8 cellular contexts compared by ENCODE assay signal in the genomic region with DNA sequence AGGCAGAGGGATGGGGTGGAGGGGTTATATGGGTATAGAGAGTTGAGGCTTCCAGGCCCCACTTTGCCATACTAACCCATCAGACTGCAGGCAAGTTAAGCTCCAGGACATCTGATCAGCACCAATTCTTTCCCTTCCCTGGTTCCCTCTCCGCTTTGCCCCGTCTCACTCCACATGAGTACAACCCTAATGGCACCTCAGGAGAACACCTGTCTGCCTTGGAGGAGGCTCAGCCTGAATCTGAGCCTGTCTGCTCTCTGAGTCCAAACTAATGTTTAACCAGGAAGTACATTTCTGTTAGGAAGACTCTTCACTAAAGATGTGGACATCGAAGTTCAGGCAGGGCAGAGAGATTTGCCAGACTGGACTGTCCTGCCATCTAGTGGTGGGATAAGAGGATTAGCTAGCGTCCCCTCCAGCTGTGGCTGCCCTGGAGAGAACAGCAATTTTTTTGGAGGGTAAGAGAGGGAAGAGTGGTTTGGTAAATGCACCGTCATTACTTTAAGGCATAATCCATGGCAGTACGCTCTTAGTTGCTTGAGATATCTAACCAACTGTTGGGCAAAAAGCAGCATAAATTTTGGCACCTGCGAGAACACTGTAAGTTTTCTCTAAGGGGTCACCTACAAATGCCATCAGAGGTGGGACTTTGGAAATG. TPM values are rescaled to one million over a fixed set of nuclear protein-coding genes. Genes with fewer than 3 reads are reported as not detected.
DNase-seq lines count a peak whose midpoint lies in the region; ATAC-seq and TF ChIP-seq lines count a peak whose summit lies in the region.

No MANE protein-coding gene starts in this region.

- TF ChIP-seq CTCF in C4-2B (conservative IDR thresholded peaks at IDR 0.05), result peak; percentile 95

- no peak overlapping the region for H3K27ac ChIP-seq in C4-2B
- H3K27ac ChIP-seq in aorta (ENCODE audit: low read depth in 1 of 2, low read length in 2 of 2), result no peak overlapping the region

- peak; percentile 72 for ATAC-seq in GM19463 (IDR thresholded peaks at IDR 0.05; ENCODE audit: unreplicated experiment)
- peak; percentile 91 for ATAC-seq in aorta (ENCODE audit: low FRiP score)

- intact Hi-C loops in activated naive CD4-positive, alpha-beta T cell treated with anti-CD3 and anti-CD28 coated beads for 36 hours (cut with micrococcal nuclease), result loop anchor here (1.0 to 5.0 kb wide), 4 partner anchors 68 to 694 kb away; no protein-coding TSS in a partner anchor
- intact Hi-C loops in aorta (cut with DNase I), result loop anchor here (1.0 to 5.0 kb wide), 2 partner anchors 68 to 159 kb away; no protein-coding TSS in a partner anchor

- H3K9me3 ChIP-seq in aorta (ENCODE audit: control insufficient read depth, low read length), result no peaks in the 10 kb centered on the region

- H3K4me1 ChIP-seq in aorta (ENCODE audit: control insufficient read depth in 1 of 2, insufficient read depth in 2 of 2, low read length in 2 of 2), result no peaks in the 10 kb centered on the region

- H3K4me3 Mint-ChIP-seq in activated naive CD4-positive, alpha-beta T cell treated with anti-CD3 and anti-CD28 coated beads for 36 hours, result no peak overlapping the region

- no peaks in the 10 kb centered on the region for H3K9me3 Mint-ChIP-seq in activated naive CD4-positive, alpha-beta T cell treated with anti-CD3 and anti-CD28 coated beads for 36 hours

- H3K27me3 Mint-ChIP-seq in activated naive CD4-positive, alpha-beta T cell treated with anti-CD3 and anti-CD28 coated beads for 36 hours (ENCODE audit: low read depth), result peaks cover 26% of the 10 kb centered on the region

- no peaks in the 10 kb centered on the region for H3K36me3 Mint-ChIP-seq in activated naive CD4-positive, alpha-beta T cell treated with anti-CD3 and anti-CD28 coated beads for 36 hours (ENCODE audit: low read depth)

- H3K4me1 Mint-ChIP-seq in activated naive CD4-positive, alpha-beta T cell treated with anti-CD3 and anti-CD28 coated beads for 36 hours (ENCODE audit: low read depth), result no peaks in the 10 kb centered on the region

- DNase-seq in MV-4-11 (lab: John Stamatoyannopoulos, UW) (peak; percentile 89), SK-N-DZ (ENCODE audit: low spot score) (peak; percentile 82), glomerular endothelial cell (ENCODE audit: extremely low read depth, low read depth, low spot score) (peak; percentile 56), pons (ENCODE audit: low spot score) (peak; percentile 94), aorta (peak in 1 of 2 donors; percentile 79)
- DNase-seq in activated naive CD4-positive, alpha-beta T cell treated with anti-CD3 and anti-CD28 coated beads for 36 hours, result peak; percentile 82

- no peak overlapping the region for H3K4me3 ChIP-seq in aorta (ENCODE audit: low read length in 2 of 2)

- no peak overlapping the region for H3K27ac Mint-ChIP-seq in activated naive CD4-positive, alpha-beta T cell treated with anti-CD3 and anti-CD28 coated beads for 36 hours

- CTCF ChIA-PET in activated naive CD4-positive, alpha-beta T cell treated with anti-CD3 and anti-CD28 coated beads for 36 hours (lab: Charles Lee), result interaction anchor here (0.6 to 5.4 kb wide), 28 partner anchors 9 to 164 kb away, joined by 3 to 71 read pairs (median 4); no protein-coding TSS in a partner anchor

- no peaks in the 10 kb centered on the region for H3K27me3 ChIP-seq in aorta (ENCODE audit: control insufficient read depth in 1 of 2, insufficient read depth in 2 of 2, low read length in 1 of 2)

- H3K36me3 ChIP-seq in aorta (ENCODE audit: control insufficient read depth in 1 of 2, insufficient read depth in 2 of 2, low read length in 1 of 2), result no peaks in the 10 kb centered on the region

- WGBS in aorta, 2 donors, result 27 to 32% methylated on average over 7 of the region's 7 CpGs

RNA-seq across cellular contexts. Expression of gene LRRC75A, which starts 29.2 kb away (rescaled TPM):
- polyA plus RNA-seq in SK-N-DZ (2014; cell fraction: cytosol; rRNA removed), result 1.5 and 2.3 TPM in 2 replicates
- 1.9 and 3.0 TPM in 2 replicates for polyA plus RNA-seq in SK-N-DZ (2014; cell fraction: nucleus; rRNA removed)
- under 1 TPM; 0.69 to 0.79 TPM for total RNA-seq in activated naive CD4-positive, alpha-beta T cell treated with anti-CD3 and anti-CD28 coated beads for 36 hours
- total RNA-seq in glomerular endothelial cell (0.88 and 1.2 TPM in 2 replicates), aorta (1 to 10 TPM; 2.4 to 4.8 TPM)
- polyA plus RNA-seq in aorta, result 10 to 100 TPM in 1 of 2 donors, 1 to 10 TPM in 1; 3.9 to 14.1 TPM

RNA-seq across cellular contexts. Expression of gene ZNF287, which starts 47.8 kb away (rescaled TPM):
- 7.6 and 12.0 TPM in 2 replicates for polyA plus RNA-seq in SK-N-DZ (2014; cell fraction: cytosol; rRNA removed)
- 8.1 and 10.4 TPM in 2 replicates for polyA plus RNA-seq in SK-N-DZ (2014; cell fraction: nucleus; rRNA removed)
- 1 to 10 TPM; 5.1 to 6.3 TPM for total RNA-seq in activated naive CD4-positive, alpha-beta T cell treated with anti-CD3 and anti-CD28 coated beads for 36 hours
- total RNA-seq in glomerular endothelial cell (3.2 and 4.3 TPM in 2 replicates), aorta (1 to 10 TPM; 5.5 to 7.4 TPM)
- polyA plus RNA-seq in aorta, result 1 to 10 TPM; 2.1 to 4.9 TPM
